22 cellular contexts compared by ENCODE assay signal in genomic region chr1:169985757-169986156, GRCh38.
DNase-seq lines count a peak whose midpoint lies in the region; ATAC-seq, FAIRE-seq and TF ChIP-seq lines count a peak whose summit lies in the region.
"Had no signal": no experiment of that assay in that cellular context is flagged by ENCODE, and none has a peak within 500 bp of the region (broad histone marks: within the 10 kb centered on the region; RNA-seq: fewer than 3 reads in every experiment).

No MANE protein-coding gene starts in this region.

- H3K9me3 ChIP-seq in A549 (no peaks in the 10 kb centered on the region), IMR-90 (ENCODE audit: control insufficient read depth, insufficient read depth, low read length) (no peaks in the 10 kb centered on the region), trophoblast cell (ENCODE audit: insufficient read depth, low read depth, low read length) (no peaks in the 10 kb centered on the region), stomach (no peaks in the 10 kb centered on the region)
- H3K9me3 ChIP-seq: BE2C; BLaER1 treated with 17β-estradiol and CSF1 and Interleukin-3, amounts not matched to agents 10 nM and 100 nM; HAP-1 had no signal

- BruUV-seq in IMR-90 (replicated peaks; lab: Mats Ljungman, UMichigan) (no TSS peak), Calu3 (replicated peaks; lab: Mats Ljungman, UMichigan) (no TSS peak)

- POLR2A ChIA-PET in A549 (lab: Yijun Ruan, JAX) = no interaction called here
- POLR2A ChIA-PET in IMR-90 (lab: Charles Lee; ENCODE audit: unreplicated experiment) = no interaction called here

- ATAC-seq in A549 (no peak), IMR-90 (ENCODE audit: low read depth) (no peak), GM21515 (IDR thresholded peaks at IDR 0.05; ENCODE audit: unreplicated experiment) (no peak)
- ATAC-seq in effector memory CD8-positive, alpha-beta T cell (replicated peaks) = no peak
- ATAC-seq: GM23338 had no signal

- H3K23ac ChIP-seq in IMR-90 (ENCODE audit: low read depth, low read length) (no peak overlapping the region), trophoblast cell (ENCODE audit: low read length) (no peak overlapping the region)

- in situ Hi-C loops in IMR-90 (cut with MboI; ENCODE audit: low sequenced_read_pairs) = no loop called here

- no peak overlapping the region for H3K27ac ChIP-seq in A549
- no peak overlapping the region for H3K27ac ChIP-seq in IMR-90 (ENCODE audit: insufficient read depth, low read length)
- H3K27ac ChIP-seq in trophoblast cell (ENCODE audit: low read depth, low read length) = peak overlapping the region; percentile 39
- H3K27ac ChIP-seq in stomach = no peak overlapping the region
- H3K27ac ChIP-seq: BLaER1 treated with 17β-estradiol and CSF1 and Interleukin-3, amounts not matched to agents 10 nM and 100 nM had no signal

- no peak overlapping the region for H2AK5ac ChIP-seq in IMR-90 (ENCODE audit: low read depth, low read length)
- H2AK5ac ChIP-seq in trophoblast cell (ENCODE audit: low read length) = no peak overlapping the region

- H3K27me3 ChIP-seq in IMR-90 (ENCODE audit: control insufficient read depth, insufficient read depth, low read length) (no peaks in the 10 kb centered on the region), trophoblast cell (ENCODE audit: insufficient read depth, low read length) (no peaks in the 10 kb centered on the region), stomach (no peaks in the 10 kb centered on the region)
- H3K27me3 ChIP-seq: BE2C; BLaER1 treated with 17β-estradiol and CSF1 and Interleukin-3, amounts not matched to agents 10 nM and 100 nM had no signal

- no peak overlapping the region for H4K12ac ChIP-seq in trophoblast cell (ENCODE audit: low read depth, low read length)

- H3K9me3 Mint-ChIP-seq in endothelial cell (ENCODE audit: unreplicated experiment) (no peaks in the 10 kb centered on the region), Calu3 (ENCODE audit: low read depth, unreplicated experiment) (no peaks in the 10 kb centered on the region)
- H3K9me3 Mint-ChIP-seq in effector memory CD8-positive, alpha-beta T cell = no peaks in the 10 kb centered on the region
- H3K9me3 Mint-ChIP-seq: CD14-positive monocyte; CD4-positive, alpha-beta T cell; CD8-positive, alpha-beta memory T cell; GM23338; HFFc6 had no signal

- H3K4me3 Mint-ChIP-seq in endothelial cell (ENCODE audit: unreplicated experiment) = no peak overlapping the region
- H3K4me3 Mint-ChIP-seq in Calu3 (ENCODE audit: low read depth, unreplicated experiment) = no peak overlapping the region
- no peak overlapping the region for H3K4me3 Mint-ChIP-seq in effector memory CD8-positive, alpha-beta T cell
- H3K4me3 Mint-ChIP-seq: CD14-positive monocyte; CD4-positive, alpha-beta T cell; CD8-positive, alpha-beta memory T cell; GM23338; HFFc6 had no signal

- H3K4me3 ChIP-seq in A549 (no peak overlapping the region), IMR-90 (ENCODE audit: insufficient read depth, low read depth, low read length) (no peak overlapping the region), trophoblast cell (ENCODE audit: low read depth, low read length) (no peak overlapping the region), stomach (no peak overlapping the region)
- H3K4me3 ChIP-seq: BLaER1 treated with 17β-estradiol and CSF1 and Interleukin-3, amounts not matched to agents 10 nM and 100 nM; GM23338; HAP-1 had no signal

- H2BK12ac ChIP-seq in trophoblast cell (ENCODE audit: low read length) = no peak overlapping the region

- H3K27me3 Mint-ChIP-seq in endothelial cell (ENCODE audit: unreplicated experiment) (no peaks in the 10 kb centered on the region), Calu3 (ENCODE audit: unreplicated experiment) (no peaks in the 10 kb centered on the region)
- no peaks in the 10 kb centered on the region for H3K27me3 Mint-ChIP-seq in effector memory CD8-positive, alpha-beta T cell
- H3K27me3 Mint-ChIP-seq: CD4-positive, alpha-beta T cell; CD8-positive, alpha-beta memory T cell had no signal

- H3K56ac ChIP-seq in IMR-90 (ENCODE audit: extremely low read depth, insufficient read depth, low read length) = no peak overlapping the region

- H3K14ac ChIP-seq in IMR-90 (replicated peaks; ENCODE audit: low read depth, low read length) = no peak overlapping the region
- no peak overlapping the region for H3K14ac ChIP-seq in trophoblast cell (ENCODE audit: low read length)

- no peak overlapping the region for H4K5ac ChIP-seq in IMR-90 (ENCODE audit: low read depth, low read length)

- H3K36me3 ChIP-seq in IMR-90 (ENCODE audit: control insufficient read depth, insufficient read depth, low read length) = no peaks in the 10 kb centered on the region
- H3K36me3 ChIP-seq in trophoblast cell (ENCODE audit: control insufficient read depth in 1 of 2, insufficient read depth in 2 of 2, low read length in 2 of 2) = peaks cover 0 to 1% of the 10 kb centered on the region in 2 experiments
- H3K36me3 ChIP-seq in stomach = peaks cover 0 to 26% (median 21%) of the 10 kb centered on the region in 4 donors
- H3K36me3 ChIP-seq: BE2C, HAP-1 had no signal

- DNase-seq in A549 (ENCODE audit: low read depth in 1 of 2, low spot score in 1 of 2) (no peak), IMR-90 (no peak), endothelial cell (ENCODE audit: low spot score) (no peak), trophoblast cell (no peak), Calu3 (no peak), stomach (no peak)
- no peak for DNase-seq in effector memory CD8-positive, alpha-beta T cell
- DNase-seq: ACHN; AML-193; BE2C; CD4-positive, alpha-beta T cell; CD8-positive, alpha-beta memory T cell; DMS153; DND-41; HFFc6 had no signal

- H2AFZ ChIP-seq in IMR-90 (replicated peaks; ENCODE audit: low read length, poor library complexity) (no peak overlapping the region), trophoblast cell (ENCODE audit: insufficient read depth, low read length, poor library complexity) (no peak overlapping the region)
- H2AFZ ChIP-seq: GM23338 had no signal

- H3K18ac ChIP-seq in IMR-90 (ENCODE audit: low read depth, low read length) (no peak overlapping the region), trophoblast cell (ENCODE audit: low read length) (no peak overlapping the region)

- H3K4ac ChIP-seq in IMR-90 (ENCODE audit: low read depth, low read length) = no peak overlapping the region
- no peak overlapping the region for H3K4ac ChIP-seq in trophoblast cell (ENCODE audit: low read depth, low read length)

- H3K79me2 ChIP-seq in trophoblast cell (ENCODE audit: control insufficient read depth, insufficient read depth, low read length, poor library complexity) = no peaks in the 10 kb centered on the region

- no peaks in the 10 kb centered on the region for H3K36me3 Mint-ChIP-seq in endothelial cell (ENCODE audit: low read depth, unreplicated experiment)
- H3K36me3 Mint-ChIP-seq in Calu3 (ENCODE audit: insufficient read depth, unreplicated experiment) = no peaks in the 10 kb centered on the region
- peaks cover 17% of the 10 kb centered on the region for H3K36me3 Mint-ChIP-seq in effector memory CD8-positive, alpha-beta T cell (ENCODE audit: insufficient read depth)

- H2BK15ac ChIP-seq in IMR-90 (ENCODE audit: low read depth, low read length) = no peak overlapping the region

- H4K91ac ChIP-seq in IMR-90 (ENCODE audit: insufficient read depth, low read depth, low read length) = no peak overlapping the region
- H4K91ac ChIP-seq in trophoblast cell (ENCODE audit: low read depth, low read length) = no peak overlapping the region

- H4K8ac ChIP-seq in IMR-90 (ENCODE audit: low read depth in 2 of 2, low read length in 2 of 2) (no peak overlapping the region), trophoblast cell (ENCODE audit: low read depth, low read length) (no peak overlapping the region)

- CTCF ChIA-PET in A549 (lab: Yijun Ruan, JAX) (no interaction called here), IMR-90 (lab: Yijun Ruan, JAX) (no interaction called here), Calu3 (lab: Charles Lee) (no interaction called here)

- H3K79me1 ChIP-seq in IMR-90 (ENCODE audit: low read depth in 1 of 2, low read length in 2 of 2) (no peaks in the 10 kb centered on the region), trophoblast cell (ENCODE audit: low read length) (no peaks in the 10 kb centered on the region)

- H3K4me1 ChIP-seq in A549 (no peaks in the 10 kb centered on the region), IMR-90 (ENCODE audit: control insufficient read depth, insufficient read depth, low read length) (no peaks in the 10 kb centered on the region), trophoblast cell (ENCODE audit: control insufficient read depth in 1 of 2, insufficient read depth in 2 of 2, low read length in 2 of 2) (no peaks in the 10 kb centered on the region), stomach (peaks cover 0 to 9% (median 0%) of the 10 kb centered on the region in 4 donors)
- H3K4me1 ChIP-seq: BLaER1 treated with 17β-estradiol and CSF1 and Interleukin-3, amounts not matched to agents 10 nM and 100 nM had no signal

- H3K4me2 ChIP-seq in A549 (no peak overlapping the region), IMR-90 (ENCODE audit: low read depth, low read length) (no peak overlapping the region), trophoblast cell (ENCODE audit: low read length) (no peak overlapping the region)
- H3K4me2 ChIP-seq: BLaER1 treated with 17β-estradiol and CSF1 and Interleukin-3, amounts not matched to agents 10 nM and 100 nM; GM23338 had no signal

- H4K20me1 ChIP-seq in IMR-90 (ENCODE audit: insufficient read depth, low read length) = no peaks in the 10 kb centered on the region
- H4K20me1 ChIP-seq: BLaER1 treated with 17β-estradiol and CSF1 and Interleukin-3, amounts not matched to agents 10 nM and 100 nM had no signal

- WGBS in A549 (ENCODE audit: missing lambda C conversion rate) = 86% methylated on average over 1 of the region's 1 CpG
- WGBS in IMR-90 (ENCODE audit: extremely low coverage in 2 of 2, insufficient read length in 1 of 2), 2 experiments = no CpG with 5 or more reads among the region's 1 CpG
- WGBS in trophoblast cell (ENCODE audit: extremely low coverage, insufficient coverage, insufficient read length) = no CpG with 5 or more reads among the region's 1 CpG
- WGBS in stomach, 5 donors = 96 to 100% (median 96%) methylated on average over 1 of the region's 1 CpG

- TF ChIP-seq EP300 in A549 (IDR thresholded peaks at IDR 0.05) = no peak
- no peak for TF ChIP-seq EP300 in stomach (IDR thresholded peaks at IDR 0.05)

- TF ChIP-seq POLR2A in A549 (IDR thresholded peaks at IDR 0.05; ENCODE audit: low read length) = no peak
- TF ChIP-seq POLR2A in IMR-90 (IDR thresholded peaks at IDR 0.05; ENCODE audit: low read depth, low read length) = no peak
- no peak for TF ChIP-seq POLR2A in stomach (IDR thresholded peaks at IDR 0.05)

- no peaks in the 10 kb centered on the region for H3K9me1 ChIP-seq in IMR-90 (ENCODE audit: insufficient read depth, low read length)

- TF ChIP-seq RAD21 in A549 (conservative IDR thresholded peaks at IDR 0.05 in 1 of 2, IDR thresholded peaks at IDR 0.05 in 1 of 2) (no peak), IMR-90 (IDR thresholded peaks at IDR 0.05; ENCODE audit: low read length) (no peak)

- dilution Hi-C loops in IMR-90 (cut with HindIII; ENCODE audit: low sequenced_read_pairs, unreplicated experiment) = no loop called here

- no peak overlapping the region for H2AK9ac ChIP-seq in IMR-90 (replicated peaks; ENCODE audit: low read depth, low read length, poor library complexity)

- H3K9ac ChIP-seq in IMR-90 (ENCODE audit: low read depth, low read length) = no peak overlapping the region
- no peak overlapping the region for H3K9ac ChIP-seq in trophoblast cell (ENCODE audit: low read length)
- H3K9ac ChIP-seq: BLaER1 treated with 17β-estradiol and CSF1 and Interleukin-3, amounts not matched to agents 10 nM and 100 nM had no signal

- intact Hi-C loops in IMR-90 (cut with micrococcal nuclease) (no loop called here), Calu3 (cut with micrococcal nuclease; ENCODE audit: unreplicated experiment) (no loop called here), stomach (cut with DNase I; ENCODE audit: low total_unique reads) (no loop called here)

- H3K27ac Mint-ChIP-seq in endothelial cell (ENCODE audit: unreplicated experiment) (peak overlapping the region; percentile 90), Calu3 (ENCODE audit: unreplicated experiment) (no peak overlapping the region)
- H3K27ac Mint-ChIP-seq in effector memory CD8-positive, alpha-beta T cell = no peak overlapping the region
- H3K27ac Mint-ChIP-seq: CD14-positive monocyte; CD4-positive, alpha-beta T cell; CD8-positive, alpha-beta memory T cell; GM23338; HFFc6 had no signal

- H2BK20ac ChIP-seq in IMR-90 (ENCODE audit: low read depth, low read length) = no peak overlapping the region

- H3K4me1 Mint-ChIP-seq in endothelial cell (ENCODE audit: unreplicated experiment) = peaks cover 17% of the 10 kb centered on the region
- H3K4me1 Mint-ChIP-seq in Calu3 (ENCODE audit: low read depth, unreplicated experiment) = no peaks in the 10 kb centered on the region
- H3K4me1 Mint-ChIP-seq in effector memory CD8-positive, alpha-beta T cell (ENCODE audit: low read depth in 2 of 2) = no peaks in the 10 kb centered on the region
- H3K4me1 Mint-ChIP-seq: CD14-positive monocyte; CD8-positive, alpha-beta memory T cell had no signal

- no peak for TF ChIP-seq CTCF in A549 (IDR thresholded peaks at IDR 0.05)
- no peak for TF ChIP-seq CTCF in IMR-90 (conservative IDR thresholded peaks at IDR 0.05; ENCODE audit: low read depth, low read length)
- no peak for TF ChIP-seq CTCF in endothelial cell (IDR thresholded peaks at IDR 0.05; ENCODE audit: unreplicated experiment)
- no peak for TF ChIP-seq CTCF in Calu3 (IDR thresholded peaks at IDR 0.05; ENCODE audit: unreplicated experiment)
- no peak for TF ChIP-seq CTCF in stomach (IDR thresholded peaks at IDR 0.05)

- no peak overlapping the region for H2BK5ac ChIP-seq in IMR-90 (ENCODE audit: low read depth, low read length, poor library complexity, severe bottlenecking)
- no peak overlapping the region for H2BK5ac ChIP-seq in trophoblast cell (ENCODE audit: low read depth, low read length, poor library complexity)

- no peak overlapping the region for H2BK120ac ChIP-seq in IMR-90 (ENCODE audit: low read depth, low read length)
- H2BK120ac ChIP-seq in trophoblast cell (ENCODE audit: insufficient read depth, low read length, poor library complexity) = no peak overlapping the region

- no peak for FAIRE-seq in A549 (lab: Jason Lieb, UNC)
- FAIRE-seq: GM19239, H54 had no signal
